In genomic region chr3:69084668-69085542, GRCh38 we compare ENCODE assay signal across 8 cellular contexts.
DNase-seq lines count a peak whose midpoint lies in the region; ATAC-seq lines count a peak whose summit lies in the region.

Gene ARL6IP5 (plus strand): TSS chr3:69084937. CDS start chr3:69085048, 111 bp downstream.

- H3K9me3 Mint-ChIP-seq in central memory CD8-positive, alpha-beta T cell: no peaks in the 10 kb centered on the region

- H3K4me3 Mint-ChIP-seq in central memory CD8-positive, alpha-beta T cell: peak within 1 kb of the TSS; percentile 93

- H3K27ac Mint-ChIP-seq in central memory CD8-positive, alpha-beta T cell (ENCODE audit: low read depth): peak within 1 kb of the TSS; percentile 90

- H3K4me1 Mint-ChIP-seq in central memory CD8-positive, alpha-beta T cell: peaks cover 61% of the 10 kb centered on the region

- peak; percentile 89 for DNase-seq in ACHN
- peak; percentile 51 to 85 for DNase-seq in NCI-H446 (lab: John Stamatoyannopoulos, UW)
- peak; percentile 84 for DNase-seq in activated CD4-positive, CD25-positive, alpha-beta regulatory T cell treated with anti-CD3 and anti-CD28 coated beads, Interleukin-2, amount 50 U/mL, for 16 hours (ENCODE audit: low read depth, low spot score)
- peak; percentile 76 to 84 for DNase-seq in central memory CD8-positive, alpha-beta T cell (ENCODE audit: low spot score in 2 of 2)
- peak; percentile 97 for DNase-seq in islet precursor cell
- peak; percentile 89 to 93 (median 89) for DNase-seq in stimulated activated CD4-positive, alpha-beta T cell treated with anti-CD3 and anti-CD28 coated beads, Interleukin-12 subunit alpha, Interleukin-12 subunit beta, amount 100 ng/mL, for 48 hours (ENCODE audit: low read depth in 2 of 3, low spot score in 1 of 3)

- peaks cover 29% of the 10 kb centered on the region for H3K36me3 Mint-ChIP-seq in central memory CD8-positive, alpha-beta T cell (ENCODE audit: insufficient read depth)

- ATAC-seq in GM18870 (IDR thresholded peaks at IDR 0.05; ENCODE audit: unreplicated experiment) (peak; percentile 55), HG03135 (IDR thresholded peaks at IDR 0.05; ENCODE audit: unreplicated experiment) (peak; percentile 63)
- ATAC-seq in central memory CD8-positive, alpha-beta T cell (replicated peaks; ENCODE audit: extremely low read depth, poor library complexity, severe bottlenecking): peak; percentile 69

- H3K27me3 Mint-ChIP-seq in central memory CD8-positive, alpha-beta T cell: no peaks in the 10 kb centered on the region

- in situ Hi-C loops in ACHN (cut with HindIII; ENCODE audit: low pct_ligation_motif_present, low pct_unique_long_range_greater_than_20kb, low sequenced_read_pairs): no loop called here

Comparison
In these comparisons a context has a peak if more than half of its experiments do, and no peak if none do; other contexts are left out.
1. Peak in every context shown above with its lines: DNase-seq and ATAC-seq.